8 cellular contexts compared by ENCODE assay signal in the genomic region with DNA sequence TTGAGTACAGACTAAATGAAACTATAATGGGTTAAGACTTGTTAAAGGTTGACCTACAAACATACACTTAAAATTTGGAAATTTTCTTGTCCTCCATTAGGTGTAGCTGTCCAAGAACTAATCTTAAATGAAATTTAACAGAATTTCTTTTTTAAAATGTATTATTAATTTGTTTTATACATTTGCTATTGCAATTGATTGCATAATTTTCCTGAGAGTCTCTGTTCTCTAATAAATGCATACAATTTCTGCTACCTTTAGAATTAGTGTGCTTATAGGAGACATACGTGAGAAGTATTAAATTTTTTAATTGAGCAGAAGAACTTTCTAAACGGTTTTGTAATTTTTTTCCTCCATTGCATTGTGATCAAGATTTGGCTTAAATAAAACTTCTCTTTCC. TPM values are rescaled to one million over a fixed set of nuclear protein-coding genes. Genes with fewer than 3 reads are reported as not detected.
DNase-seq lines count a peak whose midpoint lies in the region; ATAC-seq and TF ChIP-seq lines count a peak whose summit lies in the region.

No MANE protein-coding gene starts in this region.

- no peaks in the 10 kb centered on the region for H3K9me3 Mint-ChIP-seq in activated naive CD8-positive, alpha-beta T cell treated with anti-CD3 and anti-CD28 coated beads for 36 hours
- no peaks in the 10 kb centered on the region for H3K9me3 Mint-ChIP-seq in type B pancreatic cell

- 79 to 87% methylated on average over 2 of the region's 2 CpGs for WGBS in heart right ventricle, 2 donors

- H3K4me1 ChIP-seq in heart right ventricle: peaks cover 0 to 28% (median 18%) of the 10 kb centered on the region in 9 donors

- H3K4me3 Mint-ChIP-seq in activated naive CD8-positive, alpha-beta T cell treated with anti-CD3 and anti-CD28 coated beads for 36 hours: peak overlapping the region; percentile 97
- peak overlapping the region; percentile 94 for H3K4me3 Mint-ChIP-seq in type B pancreatic cell

- ATAC-seq in heart right ventricle (no peak), left cardiac atrium (no peak), HG02763 (IDR thresholded peaks at IDR 0.05; ENCODE audit: unreplicated experiment) (no peak), GM21526 (IDR thresholded peaks at IDR 0.05; ENCODE audit: low FRiP score, unreplicated experiment) (no peak)

- no peaks in the 10 kb centered on the region for H3K9me3 ChIP-seq in heart right ventricle

- intact Hi-C loops in heart right ventricle (cut with DNase I): loop anchor here in 1 of 10 donors (5.0 to 10.0 kb wide), 2 partner anchors 43 to 610 kb away; no protein-coding TSS in a partner anchor
- intact Hi-C loops in left cardiac atrium (cut with DNase I): no loop called here

- no peak for TF ChIP-seq CTCF in heart right ventricle (IDR thresholded peaks at IDR 0.05)
- TF ChIP-seq CTCF in kidney epithelial cell (IDR thresholded peaks at IDR 0.05; ENCODE audit: insufficient read depth, low read length, poor library complexity, severe bottlenecking): no peak
- TF ChIP-seq CTCF in type B pancreatic cell (conservative IDR thresholded peaks at IDR 0.05): no peak

- H3K27me3 ChIP-seq in heart right ventricle: no peaks in the 10 kb centered on the region
- no peaks in the 10 kb centered on the region for H3K27me3 ChIP-seq in kidney epithelial cell (ENCODE audit: control insufficient read depth, insufficient read depth, low read length)

- H3K36me3 Mint-ChIP-seq in activated naive CD8-positive, alpha-beta T cell treated with anti-CD3 and anti-CD28 coated beads for 36 hours: peaks cover 16% of the 10 kb centered on the region
- peaks cover 10% of the 10 kb centered on the region for H3K36me3 Mint-ChIP-seq in type B pancreatic cell

- H3K36me3 ChIP-seq in heart right ventricle: peaks cover 0 to 28% (median 5%) of the 10 kb centered on the region in 9 donors
- no peaks in the 10 kb centered on the region for H3K36me3 ChIP-seq in kidney epithelial cell (ENCODE audit: control insufficient read depth, insufficient read depth, low read length)

- peak overlapping the region in 7 of 10 donors; percentile 70 to 100 (median 97) for H3K4me3 ChIP-seq in heart right ventricle
- peak overlapping the region; percentile 95 for H3K4me3 ChIP-seq in kidney epithelial cell (ENCODE audit: low read depth, low read length)

- H3K4me1 Mint-ChIP-seq in activated naive CD8-positive, alpha-beta T cell treated with anti-CD3 and anti-CD28 coated beads for 36 hours: peaks cover 24% of the 10 kb centered on the region
- H3K4me1 Mint-ChIP-seq in type B pancreatic cell (ENCODE audit: unreplicated experiment): peaks cover 11% of the 10 kb centered on the region

- H3K27me3 Mint-ChIP-seq in activated naive CD8-positive, alpha-beta T cell treated with anti-CD3 and anti-CD28 coated beads for 36 hours: peaks cover 3% of the 10 kb centered on the region
- H3K27me3 Mint-ChIP-seq in type B pancreatic cell: no peaks in the 10 kb centered on the region

- no peak overlapping the region for H3K27ac Mint-ChIP-seq in activated naive CD8-positive, alpha-beta T cell treated with anti-CD3 and anti-CD28 coated beads for 36 hours
- H3K27ac Mint-ChIP-seq in type B pancreatic cell: peak overlapping the region; percentile 78

- no peak for DNase-seq in heart right ventricle
- DNase-seq in left cardiac atrium: no peak
- no peak for DNase-seq in activated naive CD8-positive, alpha-beta T cell treated with anti-CD3 and anti-CD28 coated beads for 36 hours
- no peak for DNase-seq in kidney epithelial cell (ENCODE audit: low read depth)
- DNase-seq in type B pancreatic cell (ENCODE audit: extremely low spot score, unreplicated experiment): no peak
- no peak for DNase-seq in anterior cingulate cortex (lab: John Stamatoyannopoulos, UW)

- H3K27ac ChIP-seq in heart right ventricle: no peak overlapping the region

RNA-seq across cellular contexts. Expression of a gene that starts 1.5 kb away (rescaled TPM):
- total RNA-seq in heart right ventricle (10 to 100 TPM; 10.5 to 18.0 (median 12.8) TPM), left cardiac atrium (10 to 100 TPM; 13.1 to 15.4 TPM), kidney epithelial cell (19.8 and 21.0 TPM in 2 replicates), type B pancreatic cell (ENCODE audit: low replicate concordance) (26.5 and 33.4 TPM in 2 replicates)
- polyA plus RNA-seq in heart right ventricle: 10 to 100 TPM in 1 of 2 donors, 1 to 10 TPM in 1; 4.8 to 13.7 TPM
- 1 to 10 TPM; 6.5 to 7.3 TPM for total RNA-seq in activated naive CD8-positive, alpha-beta T cell treated with anti-CD3 and anti-CD28 coated beads for 36 hours
